8 cellular contexts compared by ENCODE assay signal in the genomic region with DNA sequence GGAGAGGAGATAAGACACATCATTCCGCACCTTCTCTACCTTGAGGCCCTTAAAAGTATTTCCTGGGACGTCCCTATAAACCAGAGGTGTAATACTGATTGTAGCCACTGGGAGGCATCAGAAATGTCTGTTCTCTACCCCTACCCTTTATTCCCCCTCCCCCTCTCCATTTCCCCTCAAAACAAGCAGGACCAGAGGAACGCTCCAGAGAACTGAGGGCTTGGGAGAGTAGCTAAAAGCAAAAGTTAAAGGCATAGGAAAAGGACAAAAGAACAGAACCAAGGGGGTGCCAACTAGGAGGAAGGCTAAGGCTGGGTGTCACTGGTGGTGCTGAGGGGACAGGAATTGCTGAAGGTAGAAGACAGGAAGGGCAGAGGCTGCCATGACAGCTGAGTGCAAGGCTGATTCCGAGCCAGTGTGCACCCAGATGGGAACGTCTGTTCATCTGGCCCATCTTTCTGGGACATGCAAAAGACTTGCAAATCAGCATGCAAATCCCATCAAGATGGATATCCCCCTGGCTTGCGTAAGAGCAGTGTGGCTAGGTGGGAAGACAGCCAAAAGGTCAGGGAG. TPM values are rescaled to one million over a fixed set of nuclear protein-coding genes. Genes with fewer than 3 reads are reported as not detected.
DNase-seq lines count a peak whose midpoint lies in the region; ATAC-seq, FAIRE-seq and TF ChIP-seq lines count a peak whose summit lies in the region.

No MANE protein-coding gene starts in this region.

- no peaks in the 10 kb centered on the region for H3K4me1 ChIP-seq in small intestine (ENCODE audit: control insufficient read depth in 2 of 2, insufficient read depth in 1 of 2, low read depth in 1 of 2, low read length in 1 of 2)

- in situ Hi-C loops in G401 (cut with HindIII; ENCODE audit: low sequenced_read_pairs) = no loop called here

- ATAC-seq in left cardiac atrium (peak; percentile 45 to 67), GM19035 (IDR thresholded peaks at IDR 0.05; ENCODE audit: unreplicated experiment) (no peak)

- TF ChIP-seq CTCF in AG04449 (IDR thresholded peaks at IDR 0.05; ENCODE audit: insufficient read depth, low read length, missing control alignments) = peak; percentile 49

- no peak overlapping the region for H3K27ac ChIP-seq in small intestine (ENCODE audit: low read depth in 1 of 2, low read length in 1 of 2)

- no peaks in the 10 kb centered on the region for H3K27me3 Mint-ChIP-seq in activated T-helper 2 cell treated with anti-CD3 and anti-CD28 coated beads, Interferon-gamma antibody, Interleukin-2, Interleukin-4, amounts not matched to agents 10 μg/mL and 5 μg/mL and 100 μg/mL, durations not matched to agents 14 hours and 24 hours and 36 hours (ENCODE audit: low read depth)

- 31 to 43% (median 34%) methylated on average over 6 of the region's 6 CpGs for WGBS in small intestine, 3 donors

- H3K36me3 Mint-ChIP-seq in activated T-helper 2 cell treated with anti-CD3 and anti-CD28 coated beads, Interferon-gamma antibody, Interleukin-2, Interleukin-4, amounts not matched to agents 10 μg/mL and 5 μg/mL and 100 μg/mL, durations not matched to agents 14 hours and 24 hours and 36 hours (ENCODE audit: low read depth) = peaks cover 65% of the 10 kb centered on the region

- no peak for DNase-seq in AG04449 (ENCODE audit: low read depth, low spot score)
- DNase-seq in G401 (ENCODE audit: low spot score) = peak; percentile 56
- peak; percentile 2 for DNase-seq in NCI-H2081 treated with DMSO at 0.1 percent for 48 hours (lab: John Stamatoyannopoulos, UW)
- DNase-seq in activated T-helper 2 cell treated with anti-CD3 and anti-CD28 coated beads, Interferon-gamma antibody, Interleukin-2, Interleukin-4, amounts not matched to agents 10 μg/mL and 5 μg/mL and 100 μg/mL, durations not matched to agents 14 hours and 24 hours and 36 hours (ENCODE audit: low spot score) = peak; percentile 44
- DNase-seq in left cardiac atrium = no peak
- DNase-seq in small intestine = peak; percentile 63
- no peak for DNase-seq in MG63

- CTCF ChIA-PET in AG04449 (lab: Yijun Ruan, JAX) = interaction anchor here (0.7 to 9.8 kb wide), 22 partner anchors 8 to 164 kb away, joined by 3 to 77 read pairs (median 4); a partner anchor contains a TSS

- peak overlapping the region; percentile 54 for H3K27ac Mint-ChIP-seq in activated T-helper 2 cell treated with anti-CD3 and anti-CD28 coated beads, Interferon-gamma antibody, Interleukin-2, Interleukin-4, amounts not matched to agents 10 μg/mL and 5 μg/mL and 100 μg/mL, durations not matched to agents 14 hours and 24 hours and 36 hours

- POLR2A ChIA-PET in AG04449 (lab: Yijun Ruan, JAX) = interaction anchor here (0.7 kb wide), 1 partner anchor 19 kb away, joined by 3 read pairs; no protein-coding TSS in a partner anchor

- H3K36me3 ChIP-seq in small intestine (ENCODE audit: control insufficient read depth in 2 of 2, insufficient read depth in 2 of 2, low read length in 2 of 2) (peaks cover 0 to 28% of the 10 kb centered on the region in 2 donors), MG63 (peaks cover 4% of the 10 kb centered on the region; the same call in 1 of the 2 replicates)

- H3K9me3 Mint-ChIP-seq in activated T-helper 2 cell treated with anti-CD3 and anti-CD28 coated beads, Interferon-gamma antibody, Interleukin-2, Interleukin-4, amounts not matched to agents 10 μg/mL and 5 μg/mL and 100 μg/mL, durations not matched to agents 14 hours and 24 hours and 36 hours = no peaks in the 10 kb centered on the region

- no peaks in the 10 kb centered on the region for H3K9me3 ChIP-seq in small intestine (ENCODE audit: control insufficient read depth, low read depth)
- no peaks in the 10 kb centered on the region for H3K9me3 ChIP-seq in MG63

- intact Hi-C loops in activated T-helper 2 cell treated with anti-CD3 and anti-CD28 coated beads, Interferon-gamma antibody, Interleukin-2, Interleukin-4, amounts not matched to agents 10 μg/mL and 5 μg/mL and 100 μg/mL, durations not matched to agents 14 hours and 24 hours and 36 hours (cut with micrococcal nuclease) = loop anchor here (1.0 kb wide), 1 partner anchor 82 kb away; no protein-coding TSS in a partner anchor
- intact Hi-C loops in left cardiac atrium (cut with DNase I) = loop anchor here (5.0 to 10.0 kb wide), 2 partner anchors 76 to 82 kb away; a partner anchor contains a TSS

- H3K27me3 ChIP-seq in small intestine (ENCODE audit: control insufficient read depth in 2 of 2, insufficient read depth in 2 of 2, low read length in 2 of 2) = no peaks in the 10 kb centered on the region
- H3K27me3 ChIP-seq in MG63 = no peaks in the 10 kb centered on the region

- peaks cover 20% of the 10 kb centered on the region for H3K4me1 Mint-ChIP-seq in activated T-helper 2 cell treated with anti-CD3 and anti-CD28 coated beads, Interferon-gamma antibody, Interleukin-2, Interleukin-4, amounts not matched to agents 10 μg/mL and 5 μg/mL and 100 μg/mL, durations not matched to agents 14 hours and 24 hours and 36 hours (ENCODE audit: low read depth)

- H3K4me3 ChIP-seq in AG04449 (ENCODE audit: low read depth, low read length) = no peak overlapping the region
- H3K4me3 ChIP-seq in small intestine (ENCODE audit: low read depth in 1 of 2, low read length in 2 of 2) = no peak overlapping the region
- no peak overlapping the region for H3K4me3 ChIP-seq in MG63

- no peak for FAIRE-seq in small intestine (lab: Jason Lieb, UNC)

- no peak overlapping the region for H3K4me3 Mint-ChIP-seq in activated T-helper 2 cell treated with anti-CD3 and anti-CD28 coated beads, Interferon-gamma antibody, Interleukin-2, Interleukin-4, amounts not matched to agents 10 μg/mL and 5 μg/mL and 100 μg/mL, durations not matched to agents 14 hours and 24 hours and 36 hours (ENCODE audit: low read depth)

RNA-seq across cellular contexts. Expression of a gene that starts 6.7 kb away (rescaled TPM):
- 6.9 and 16.9 TPM in 2 replicates for total RNA-seq in G401 (2014; rRNA removed; shearing (Covaris generic))
- 90.2 and 92.3 TPM in 2 replicates for total RNA-seq in activated T-helper 2 cell treated with anti-CD3 and anti-CD28 coated beads, Interferon-gamma antibody, Interleukin-2, Interleukin-4, amounts not matched to agents 10 μg/mL and 5 μg/mL and 100 μg/mL, durations not matched to agents 14 hours and 24 hours and 36 hours
- total RNA-seq in left cardiac atrium = 10 to 100 TPM; 35.5 to 46.1 TPM
- 10 to 100 TPM; 47.2 to 93.7 (median 70.0) TPM for polyA plus RNA-seq in small intestine
- 1.9 and 5.6 TPM in 2 replicates for total RNA-seq in MG63 (2014; rRNA removed; shearing (Covaris generic); ENCODE audit: low replicate concordance)

RNA-seq across cellular contexts. Expression of a gene that starts 13.1 kb away (rescaled TPM):
- total RNA-seq in G401 (2014; rRNA removed; shearing (Covaris generic)) = 32.3 and 59.7 TPM in 2 replicates
- 66.5 and 70.4 TPM in 2 replicates for total RNA-seq in activated T-helper 2 cell treated with anti-CD3 and anti-CD28 coated beads, Interferon-gamma antibody, Interleukin-2, Interleukin-4, amounts not matched to agents 10 μg/mL and 5 μg/mL and 100 μg/mL, durations not matched to agents 14 hours and 24 hours and 36 hours
- 100 to 1,000 TPM; 113 to 128 TPM for total RNA-seq in left cardiac atrium
- 100 to 1,000 TPM in 1 of 3 donors, 10 to 100 TPM in 2; 77.6 to 101 (median 82.4) TPM for polyA plus RNA-seq in small intestine
- total RNA-seq in MG63 (2014; rRNA removed; shearing (Covaris generic); ENCODE audit: low replicate concordance) = 32.2 and 88.3 TPM in 2 replicates

RNA-seq across cellular contexts. Expression of a gene that starts 16.6 kb away (rescaled TPM):
- total RNA-seq in G401 (2014; rRNA removed; shearing (Covaris generic)) = 0.14 TPM in 1 of 2 replicates, not detected in the other
- 0.43 and 0.53 TPM in 2 replicates for total RNA-seq in activated T-helper 2 cell treated with anti-CD3 and anti-CD28 coated beads, Interferon-gamma antibody, Interleukin-2, Interleukin-4, amounts not matched to agents 10 μg/mL and 5 μg/mL and 100 μg/mL, durations not matched to agents 14 hours and 24 hours and 36 hours
- 1 to 10 TPM; 1.8 to 2.6 TPM for total RNA-seq in left cardiac atrium
- polyA plus RNA-seq in small intestine = 1 to 10 TPM; 2.1 to 4.9 (median 4.0) TPM
- not detected in 2 replicates for total RNA-seq in MG63 (2014; rRNA removed; shearing (Covaris generic); ENCODE audit: low replicate concordance)

RNA-seq across cellular contexts. Expression of a gene that starts 17.0 kb away (rescaled TPM):
- 75.6 and 95.9 TPM in 2 replicates for total RNA-seq in G401 (2014; rRNA removed; shearing (Covaris generic))
- 51.0 and 51.4 TPM in 2 replicates for total RNA-seq in activated T-helper 2 cell treated with anti-CD3 and anti-CD28 coated beads, Interferon-gamma antibody, Interleukin-2, Interleukin-4, amounts not matched to agents 10 μg/mL and 5 μg/mL and 100 μg/mL, durations not matched to agents 14 hours and 24 hours and 36 hours
- total RNA-seq in left cardiac atrium = 100 to 1,000 TPM; 405 to 447 TPM
- polyA plus RNA-seq in small intestine = 100 to 1,000 TPM in 1 of 3 donors, 10 to 100 TPM in 2; 72.7 to 141 (median 92.4) TPM
- 19.1 and 58.1 TPM in 2 replicates for total RNA-seq in MG63 (2014; rRNA removed; shearing (Covaris generic); ENCODE audit: low replicate concordance)

RNA-seq across cellular contexts. Expression of a gene that starts 29.8 kb away (rescaled TPM):
- total RNA-seq in G401 (2014; rRNA removed; shearing (Covaris generic)) = 52.8 and 75.4 TPM in 2 replicates
- 45.7 and 47.9 TPM in 2 replicates for total RNA-seq in activated T-helper 2 cell treated with anti-CD3 and anti-CD28 coated beads, Interferon-gamma antibody, Interleukin-2, Interleukin-4, amounts not matched to agents 10 μg/mL and 5 μg/mL and 100 μg/mL, durations not matched to agents 14 hours and 24 hours and 36 hours
- 100 to 1,000 TPM; 149 to 228 TPM for total RNA-seq in left cardiac atrium
- 10 to 100 TPM; 10.7 to 98.0 (median 25.9) TPM for polyA plus RNA-seq in small intestine
- 1.3 TPM in 1 of 2 replicates, not detected in the other for total RNA-seq in MG63 (2014; rRNA removed; shearing (Covaris generic); ENCODE audit: low replicate concordance)

Comparison
In these comparisons a context has a peak if more than half of its experiments do, and no peak if none do; other contexts are left out.
1. DNase-seq: peak in G401 (single experiment), NCI-H2081 treated with DMSO at 0.1 percent for 48 hours (single experiment), activated T-helper 2 cell treated with anti-CD3 and anti-CD28 coated beads, Interferon-gamma antibody, Interleukin-2, Interleukin-4, amounts not matched to agents 10 μg/mL and 5 μg/mL and 100 μg/mL, durations not matched to agents 14 hours and 24 hours and 36 hours (single experiment) and small intestine (single experiment); none in AG04449 (single experiment), left cardiac atrium (single experiment) and MG63 (single experiment).